In the genomic region with DNA sequence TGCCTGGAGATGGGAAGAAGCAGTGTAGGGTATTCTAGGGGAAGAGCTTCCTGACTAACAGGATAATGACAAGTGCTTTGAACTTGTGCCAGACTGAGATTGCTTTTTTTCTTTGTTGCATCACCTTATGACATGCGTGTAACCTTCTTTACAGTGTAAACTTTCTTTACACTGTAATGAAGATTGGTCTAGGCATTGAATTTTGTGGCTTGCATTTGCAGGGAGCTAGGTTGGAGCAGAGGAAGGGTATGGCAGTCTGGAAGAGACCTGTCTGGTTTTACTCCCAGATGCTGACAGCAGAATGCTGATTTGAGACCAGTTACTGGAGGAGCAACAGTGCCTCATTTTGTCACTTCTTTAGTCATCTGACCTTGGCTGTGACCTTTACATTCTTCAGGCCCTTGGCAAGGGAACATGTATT, we compare ENCODE assay signal across 13 cellular contexts. TPM values are rescaled to one million over a fixed set of nuclear protein-coding genes. Genes with fewer than 3 reads are reported as not detected.
DNase-seq lines count a peak whose midpoint lies in the region; ATAC-seq and TF ChIP-seq lines count a peak whose summit lies in the region.
"Had no signal": no experiment of that assay in that cellular context is flagged by ENCODE, and none has a peak within 500 bp of the region (broad histone marks: within the 10 kb centered on the region; RNA-seq: fewer than 3 reads in every experiment).

No MANE protein-coding gene starts in this region.

- no peak for DNase-seq in CD4-positive, CD25-positive, alpha-beta regulatory T cell
- DNase-seq in HT1080 (ENCODE audit: low read depth) = peak; percentile 71
- peak; percentile 87 for DNase-seq in amniotic epithelial cell (ENCODE audit: low read depth)
- DNase-seq: activated T-cell treated with anti-CD3 and anti-CD28 coated beads, Interleukin-2, amount 50 U/mL, for 48 hours; foreskin keratinocyte; NCI-H1417 treated with DMSO at 0.1 percent for 48 hours; SHP77 had no signal

- TF ChIP-seq POLR2A in GM18505 (IDR thresholded peaks at IDR 0.05; ENCODE audit: borderline replicate concordance, extremely low read depth, insufficient read depth, insufficient read length) = no peak

- peak overlapping the region in 1 of 4 donors; percentile 47 for H3K4me3 Mint-ChIP-seq in CD4-positive, CD25-positive, alpha-beta regulatory T cell

- peaks cover 0 to 2% (median 0%) of the 10 kb centered on the region in 7 donors for H3K9me3 Mint-ChIP-seq in CD4-positive, CD25-positive, alpha-beta regulatory T cell

- H3K4me3 ChIP-seq in CD4-positive, CD25-positive, alpha-beta regulatory T cell (ENCODE audit: low read depth, low read length) = no peak overlapping the region
- H3K4me3 ChIP-seq in mesodermal cell (ENCODE audit: extremely low read depth, insufficient read depth, low read length, poor library complexity, severe bottlenecking) = no peak overlapping the region
- H3K4me3 ChIP-seq: vagina had no signal

- no peaks in the 10 kb centered on the region for H3K27me3 Mint-ChIP-seq in CD4-positive, CD25-positive, alpha-beta regulatory T cell

- peak overlapping the region in 2 of 3 donors; percentile 1 to 54 for H3K27ac Mint-ChIP-seq in CD4-positive, CD25-positive, alpha-beta regulatory T cell

- H3K36me3 ChIP-seq in CD4-positive, CD25-positive, alpha-beta regulatory T cell (ENCODE audit: control insufficient read depth, insufficient read depth, low read length) = peaks cover 39% of the 10 kb centered on the region
- peaks cover 78% of the 10 kb centered on the region for H3K36me3 ChIP-seq in mesodermal cell (ENCODE audit: control insufficient read depth, insufficient read depth, low read length)

- H3K27me3 ChIP-seq in CD4-positive, CD25-positive, alpha-beta regulatory T cell (ENCODE audit: control insufficient read depth, insufficient read depth, low read length) = no peaks in the 10 kb centered on the region
- H3K27me3 ChIP-seq: foreskin keratinocyte, vagina had no signal

- H3K27ac ChIP-seq in CD4-positive, CD25-positive, alpha-beta regulatory T cell (ENCODE audit: insufficient read depth, low read length, poor library complexity, severe bottlenecking) = no peak overlapping the region
- H3K27ac ChIP-seq in mesodermal cell (ENCODE audit: low read depth, low read length, severe bottlenecking) = peak overlapping the region; percentile 76
- H3K27ac ChIP-seq: foreskin keratinocyte, vagina had no signal

- peaks cover 21% of the 10 kb centered on the region for H3K4me1 ChIP-seq in CD4-positive, CD25-positive, alpha-beta regulatory T cell (ENCODE audit: control insufficient read depth, insufficient read depth, low read length, poor library complexity, severe bottlenecking)
- H3K4me1 ChIP-seq in mesodermal cell (ENCODE audit: control insufficient read depth, insufficient read depth, low read length, poor library complexity, severe bottlenecking) = peaks cover 21% of the 10 kb centered on the region
- H3K4me1 ChIP-seq: foreskin keratinocyte had no signal

- WGBS in mesodermal cell (ENCODE audit: insufficient coverage in 2 of 2), 2 experiments = no CpG with 5 or more reads among the region's 1 CpG

- H3K9me3 ChIP-seq in CD4-positive, CD25-positive, alpha-beta regulatory T cell (ENCODE audit: control insufficient read depth in 2 of 2, low read length in 2 of 2) = no peaks in the 10 kb centered on the region
- no peaks in the 10 kb centered on the region for H3K9me3 ChIP-seq in mesodermal cell (ENCODE audit: control insufficient read depth, low read length)
- H3K9me3 ChIP-seq: vagina had no signal

- H3K36me3 Mint-ChIP-seq in CD4-positive, CD25-positive, alpha-beta regulatory T cell = peaks cover 32% of the 10 kb centered on the region

- ATAC-seq in CD4-positive, CD25-positive, alpha-beta regulatory T cell (ENCODE audit: low read depth in 2 of 2) = no peak
- ATAC-seq in GM21423 (IDR thresholded peaks at IDR 0.05; ENCODE audit: unreplicated experiment) (no peak), GM19467 (IDR thresholded peaks at IDR 0.05; ENCODE audit: unreplicated experiment) (no peak), HG03045 (IDR thresholded peaks at IDR 0.05; ENCODE audit: unreplicated experiment) (no peak), GM18505 (IDR thresholded peaks at IDR 0.05; ENCODE audit: unreplicated experiment) (no peak)
- ATAC-seq: foreskin keratinocyte had no signal

- H3K4me1 Mint-ChIP-seq in CD4-positive, CD25-positive, alpha-beta regulatory T cell = peaks cover 20 to 45% (median 31%) of the 10 kb centered on the region in 4 donors

RNA-seq across cellular contexts. Expression of gene DDB2, which starts 5.6 kb away (rescaled TPM):
- 81.7 TPM for total RNA-seq in CD4-positive, CD25-positive, alpha-beta regulatory T cell
- 10 to 100 TPM; 55.3 to 93.9 (median 60.0) TPM for polyA plus RNA-seq in CD4-positive, CD25-positive, alpha-beta regulatory T cell
- 122 and 126 TPM in 2 replicates for total RNA-seq in HT1080 (2014; rRNA removed; shearing (Covaris generic))
- 81.7 and 90.8 TPM in 2 replicates for polyA plus RNA-seq in HT1080 (2015; cell fraction: cytosol; rRNA removed)
- polyA plus RNA-seq in HT1080 (2015; cell fraction: nucleus; rRNA removed) = 262 and 278 TPM in 2 replicates
- 114 TPM for polyA plus RNA-seq in mesodermal cell (2013, experiment 1 of 2)
- 85.5 TPM for polyA plus RNA-seq in mesodermal cell (2013, experiment 2 of 2)

RNA-seq across cellular contexts. Expression of gene ACP2, which starts 28.2 kb away (rescaled TPM):
- total RNA-seq in CD4-positive, CD25-positive, alpha-beta regulatory T cell = 19.0 TPM
- polyA plus RNA-seq in CD4-positive, CD25-positive, alpha-beta regulatory T cell = 10 to 100 TPM; 16.3 to 27.7 (median 17.2) TPM
- total RNA-seq in HT1080 (2014; rRNA removed; shearing (Covaris generic)) = 23.4 and 28.9 TPM in 2 replicates
- 14.3 and 15.6 TPM in 2 replicates for polyA plus RNA-seq in HT1080 (2015; cell fraction: cytosol; rRNA removed)
- polyA plus RNA-seq in HT1080 (2015; cell fraction: nucleus; rRNA removed) = 35.6 and 41.2 TPM in 2 replicates
- 29.3 TPM for polyA plus RNA-seq in mesodermal cell (2013, experiment 1 of 2)
- 26.2 TPM for polyA plus RNA-seq in mesodermal cell (2013, experiment 2 of 2)

RNA-seq across cellular contexts. Expression of gene PACSIN3, which starts 34.2 kb away (rescaled TPM):
- not detected for total RNA-seq in CD4-positive, CD25-positive, alpha-beta regulatory T cell
- under 1 TPM in 1 of 4 donors, not detected in 3; 0.85 TPM for polyA plus RNA-seq in CD4-positive, CD25-positive, alpha-beta regulatory T cell
- 57.4 and 64.6 TPM in 2 replicates for total RNA-seq in HT1080 (2014; rRNA removed; shearing (Covaris generic))
- 36.4 and 38.4 TPM in 2 replicates for polyA plus RNA-seq in HT1080 (2015; cell fraction: cytosol; rRNA removed)
- polyA plus RNA-seq in HT1080 (2015; cell fraction: nucleus; rRNA removed) = 26.7 and 33.7 TPM in 2 replicates
- 41.8 TPM for polyA plus RNA-seq in mesodermal cell (2013, experiment 1 of 2)
- 39.0 TPM for polyA plus RNA-seq in mesodermal cell (2013, experiment 2 of 2)

RNA-seq across cellular contexts. Expression of gene NR1H3, which starts 37.4 kb away (rescaled TPM):
- total RNA-seq in CD4-positive, CD25-positive, alpha-beta regulatory T cell = 5.7 TPM
- polyA plus RNA-seq in CD4-positive, CD25-positive, alpha-beta regulatory T cell = 10 to 100 TPM in 1 of 4 donors, 1 to 10 TPM in 3; 6.1 to 13.0 (median 9.3) TPM
- 9.7 and 13.4 TPM in 2 replicates for total RNA-seq in HT1080 (2014; rRNA removed; shearing (Covaris generic))
- polyA plus RNA-seq in HT1080 (2015; cell fraction: cytosol; rRNA removed) = 9.3 and 9.5 TPM in 2 replicates
- 12.9 and 14.4 TPM in 2 replicates for polyA plus RNA-seq in HT1080 (2015; cell fraction: nucleus; rRNA removed)
- polyA plus RNA-seq in mesodermal cell (2013, experiment 1 of 2) = 21.7 TPM
- polyA plus RNA-seq in mesodermal cell (2013, experiment 2 of 2) = 18.3 TPM

RNA-seq across cellular contexts. Expression of gene ARFGAP2, which starts 43.7 kb away (rescaled TPM):
- total RNA-seq in CD4-positive, CD25-positive, alpha-beta regulatory T cell = 169 TPM
- 100 to 1,000 TPM; 102 to 113 (median 109) TPM for polyA plus RNA-seq in CD4-positive, CD25-positive, alpha-beta regulatory T cell
- total RNA-seq in HT1080 (2014; rRNA removed; shearing (Covaris generic)) = 66.5 and 78.6 TPM in 2 replicates
- 68.8 and 69.6 TPM in 2 replicates for polyA plus RNA-seq in HT1080 (2015; cell fraction: cytosol; rRNA removed)
- polyA plus RNA-seq in HT1080 (2015; cell fraction: nucleus; rRNA removed) = 159 and 164 TPM in 2 replicates
- polyA plus RNA-seq in mesodermal cell (2013, experiment 1 of 2) = 43.9 TPM
- polyA plus RNA-seq in mesodermal cell (2013, experiment 2 of 2) = 48.0 TPM

Comparison
In these comparisons a context has a peak if more than half of its experiments do, and no peak if none do; other contexts are left out.
1. DNase-seq: peak in HT1080 (single experiment) and amniotic epithelial cell (single experiment); none in CD4-positive, CD25-positive, alpha-beta regulatory T cell (0 of 3).
2. RNA of gene PACSIN3, which starts 34.2 kb away (total RNA-seq): 57.4 to 64.6 TPM in HT1080; not detected in CD4-positive, CD25-positive, alpha-beta regulatory T cell (single experiment); every median in the first group is over 10 times any median in the second.